Comparison of ENCODE assay signal across 8 cellular contexts in genomic region chr11:72040497-72041363, GRCh38. TPM values are rescaled to one million over a fixed set of nuclear protein-coding genes. Genes with fewer than 3 reads are reported as not detected.
DNase-seq lines count a peak whose midpoint lies in the region; ATAC-seq and TF ChIP-seq lines count a peak whose summit lies in the region.

No MANE protein-coding gene starts in this region.

- no peaks in the 10 kb centered on the region for H3K9me3 Mint-ChIP-seq in activated CD4-positive, alpha-beta T cell treated with anti-CD3 and anti-CD28 coated beads, Interleukin-2, amount 10 ng/mL, durations not matched to agents 24 days and 14 days

- CTCF ChIA-PET in A673 (lab: Charles Lee) = interaction anchor here (0.7 to 1.1 kb wide), 5 partner anchors 15 to 144 kb away, joined by 3 to 6 read pairs (median 4); no protein-coding TSS in a partner anchor

- ATAC-seq in GM21723 (IDR thresholded peaks at IDR 0.05; ENCODE audit: unreplicated experiment) = peak; percentile 43
- ATAC-seq in left colon = peak; percentile 71
- ATAC-seq in GM18858 (IDR thresholded peaks at IDR 0.05; ENCODE audit: unreplicated experiment) = no peak

- H3K36me3 ChIP-seq in A673 (ENCODE audit: insufficient read depth, low read length, poor library complexity, severe bottlenecking) = peaks cover 2% of the 10 kb centered on the region

- BruUV-seq in A673 (replicated peaks; lab: Mats Ljungman, UMichigan) = TSS peak; percentile 64

- intact Hi-C loops in A673 (cut with micrococcal nuclease; ENCODE audit: unreplicated experiment) (loop anchor here (2.0 kb wide), 1 partner anchor 40 kb away; the partner anchor contains the start of genes LRRC51 and NUMA1), left colon (cut with DNase I, micrococcal nuclease) (no loop called here)
- intact Hi-C loops in activated CD4-positive, alpha-beta T cell treated with anti-CD3 and anti-CD28 coated beads, Interleukin-2, amount 10 ng/mL, durations not matched to agents 24 days and 14 days (cut with micrococcal nuclease) = loop anchor here (1.0 to 2.0 kb wide), 4 partner anchors 40 to 183 kb away; partner anchors contain the start of genes ANAPC15, LRRC51 and NUMA1

- H3K4me1 Mint-ChIP-seq in activated CD4-positive, alpha-beta T cell treated with anti-CD3 and anti-CD28 coated beads, Interleukin-2, amount 10 ng/mL, durations not matched to agents 24 days and 14 days = peaks cover 38% of the 10 kb centered on the region

- H3K4me3 Mint-ChIP-seq in activated CD4-positive, alpha-beta T cell treated with anti-CD3 and anti-CD28 coated beads, Interleukin-2, amount 10 ng/mL, durations not matched to agents 24 days and 14 days = no peak overlapping the region

- peak overlapping the region; percentile 51 for H3K4me3 ChIP-seq in A673 (ENCODE audit: low read depth, low read length, poor library complexity, severe bottlenecking)

- no peak overlapping the region for H3K27ac Mint-ChIP-seq in activated CD4-positive, alpha-beta T cell treated with anti-CD3 and anti-CD28 coated beads, Interleukin-2, amount 10 ng/mL, durations not matched to agents 24 days and 14 days

- H3K9me3 ChIP-seq in A673 (ENCODE audit: low read depth, low read length, poor library complexity, severe bottlenecking) = no peaks in the 10 kb centered on the region

- TF ChIP-seq CTCF in A673 (conservative IDR thresholded peaks at IDR 0.05; ENCODE audit: low read depth, low read length) = no peak

- peak overlapping the region; percentile 90 for H3K27ac ChIP-seq in A673 (ENCODE audit: low read depth, low read length, poor library complexity, severe bottlenecking)

- no peaks in the 10 kb centered on the region for H3K27me3 ChIP-seq in A673 (replicated peaks; ENCODE audit: insufficient read depth, low read depth, low read length, poor library complexity)

- DNase-seq in A673 (ENCODE audit: low spot score) (peak; percentile 96), NCI-H2196 treated with DMSO at 0.1 percent for 48 hours (lab: John Stamatoyannopoulos, UW; ENCODE audit: unreplicated experiment) (peak; percentile 91), dedifferentiated amniotic fluid mesenchymal stem cell (ENCODE audit: extremely low spot score) (peak; percentile 87), left colon (peak; percentile 95 to 97)
- DNase-seq in activated CD4-positive, alpha-beta T cell treated with anti-CD3 and anti-CD28 coated beads, Interleukin-2, amount 10 ng/mL, durations not matched to agents 24 days and 14 days = peak; percentile 90
- DNase-seq in stimulated activated CD4-positive, alpha-beta T cell treated with anti-CD3 and anti-CD28 coated beads, Interleukin-15, amount 100 ng/mL, for 48 hours (ENCODE audit: low read depth in 2 of 2) = peak; percentile 42 to 53

- POLR2A ChIA-PET in A673 (lab: Charles Lee; ENCODE audit: low non-redundant PET) = interaction anchor here (0.7 to 1.0 kb wide), 3 partner anchors 39 to 126 kb away, joined by 3 to 4 read pairs (median 4); no protein-coding TSS in a partner anchor

- peaks cover 48% of the 10 kb centered on the region for H3K4me1 ChIP-seq in A673 (ENCODE audit: insufficient read depth, low read length, poor library complexity, severe bottlenecking)

- H3K36me3 Mint-ChIP-seq in activated CD4-positive, alpha-beta T cell treated with anti-CD3 and anti-CD28 coated beads, Interleukin-2, amount 10 ng/mL, durations not matched to agents 24 days and 14 days (ENCODE audit: low read depth) = peaks cover 13% of the 10 kb centered on the region

- H3K27me3 Mint-ChIP-seq in activated CD4-positive, alpha-beta T cell treated with anti-CD3 and anti-CD28 coated beads, Interleukin-2, amount 10 ng/mL, durations not matched to agents 24 days and 14 days = no peaks in the 10 kb centered on the region

RNA-seq across cellular contexts. Expression of gene NUMA1, which starts 39.6 kb away (rescaled TPM):
- total RNA-seq in A673 (2021) (216 and 231 TPM in 2 replicates), left colon (100 to 1,000 TPM; 157 to 183 TPM)
- total RNA-seq in activated CD4-positive, alpha-beta T cell treated with anti-CD3 and anti-CD28 coated beads, Interleukin-2, amount 10 ng/mL, durations not matched to agents 24 days and 14 days = 138 and 149 TPM in 2 replicates

RNA-seq across cellular contexts. Expression of gene LRRC51, which starts 39.9 kb away (rescaled TPM):
- 13.9 and 16.7 TPM in 2 replicates for total RNA-seq in A673 (2021)
- total RNA-seq in activated CD4-positive, alpha-beta T cell treated with anti-CD3 and anti-CD28 coated beads, Interleukin-2, amount 10 ng/mL, durations not matched to agents 24 days and 14 days = 7.0 and 7.1 TPM in 2 replicates
- total RNA-seq in left colon = 10 to 100 TPM in 1 of 2 donors, 1 to 10 TPM in 1; 8.0 to 10.1 TPM

RNA-seq across cellular contexts. Expression of gene IL18BP, which starts 42.0 kb away (rescaled TPM):
- total RNA-seq in A673 (2021) = 10.6 and 12.2 TPM in 2 replicates
- 15.0 and 19.9 TPM in 2 replicates for total RNA-seq in activated CD4-positive, alpha-beta T cell treated with anti-CD3 and anti-CD28 coated beads, Interleukin-2, amount 10 ng/mL, durations not matched to agents 24 days and 14 days
- 10 to 100 TPM in 1 of 2 donors, 1 to 10 TPM in 1; 8.0 to 10.6 TPM for total RNA-seq in left colon

Comparison
In these comparisons a context has a peak if more than half of its experiments do, and no peak if none do; other contexts are left out.
1. intact Hi-C loops: an anchor here in A673 (2.0 kb wide) and activated CD4-positive, alpha-beta T cell treated with anti-CD3 and anti-CD28 coated beads, Interleukin-2, amount 10 ng/mL, durations not matched to agents 24 days and 14 days (1.0 to 2.0 kb wide); none called in left colon.